15 cellular contexts compared by ENCODE assay signal in the genomic region with DNA sequence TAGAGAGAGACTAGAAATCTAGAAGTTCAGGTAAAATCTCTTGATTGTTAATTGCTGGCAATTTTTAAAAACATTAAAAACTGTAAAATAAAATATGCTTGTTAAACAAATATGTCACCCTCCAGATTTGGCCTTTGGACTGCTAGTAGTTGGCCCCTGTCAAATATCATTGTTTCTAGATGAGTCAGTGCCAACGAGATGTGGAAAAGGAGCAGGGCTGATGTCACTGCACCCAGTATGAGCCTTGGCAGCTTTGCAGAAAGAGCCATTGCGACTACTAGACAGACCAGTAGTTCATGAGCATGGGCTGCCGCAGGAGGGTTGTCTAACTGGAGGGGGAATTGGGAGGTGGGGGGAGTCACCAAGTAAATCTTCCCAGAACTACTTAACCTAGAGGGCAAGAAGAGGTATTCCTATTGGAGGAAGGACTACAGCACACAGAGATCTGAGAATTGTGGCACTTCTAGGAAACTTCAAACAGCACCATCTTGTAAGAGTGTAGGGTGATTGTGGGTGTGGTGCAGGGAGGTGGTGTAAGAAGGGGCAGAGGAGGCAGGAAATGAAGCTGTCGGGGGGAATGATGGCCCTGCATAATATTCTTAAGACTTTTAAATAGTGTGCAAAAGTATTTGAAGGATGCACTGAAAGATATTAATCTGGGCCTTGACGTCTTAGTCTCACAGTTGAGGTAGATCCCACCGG. TPM values are rescaled to one million over a fixed set of nuclear protein-coding genes. Genes with fewer than 3 reads are reported as not detected.
DNase-seq lines count a peak whose midpoint lies in the region; ATAC-seq and TF ChIP-seq lines count a peak whose summit lies in the region.
"Had no signal": no experiment of that assay in that cellular context is flagged by ENCODE, and none has a peak within 500 bp of the region (broad histone marks: within the 10 kb centered on the region; RNA-seq: fewer than 3 reads in every experiment).

No MANE protein-coding gene starts in this region.

- POLR2A ChIA-PET in activated CD4-positive, alpha-beta memory T cell treated with anti-CD3 and anti-CD28 coated beads, Interleukin-2, amount 10 ng/mL, durations not matched to agents 7 days and 5 days (lab: Charles Lee) = interaction anchor here (1.2 kb wide), 1 partner anchor 46 kb away, joined by 3 read pairs; a partner anchor contains a TSS
- POLR2A ChIA-PET in activated CD4-positive, alpha-beta memory T cell treated with anti-CD3 and anti-CD28 coated beads for 36 hours (lab: Charles Lee) = interaction anchor here (0.6 kb wide), 1 partner anchor 19 kb away, joined by 3 read pairs; no protein-coding TSS in a partner anchor

- H3K27ac ChIP-seq in gastrocnemius medialis = no peak overlapping the region
- H3K27ac ChIP-seq: spleen, VCaP had no signal

- ATAC-seq in GM19328 (IDR thresholded peaks at IDR 0.05; ENCODE audit: unreplicated experiment) = no peak
- no peak for ATAC-seq in gastrocnemius medialis
- no peak for ATAC-seq in HG02885 (IDR thresholded peaks at IDR 0.05; ENCODE audit: poor library complexity, unreplicated experiment)

- H3K4me3 Mint-ChIP-seq in activated CD4-positive, alpha-beta memory T cell treated with anti-CD3 and anti-CD28 coated beads, Interleukin-2, amount 10 ng/mL, durations not matched to agents 7 days and 5 days = no peak overlapping the region
- no peak overlapping the region for H3K4me3 Mint-ChIP-seq in activated CD4-positive, alpha-beta memory T cell treated with anti-CD3 and anti-CD28 coated beads for 36 hours
- H3K4me3 Mint-ChIP-seq: activated naive CD4-positive, alpha-beta T cell treated with anti-CD3 and anti-CD28 coated beads, Interleukin-2, amount 10 ng/mL, durations not matched to agents 7 days and 5 days; B cell; mesothelial cell of epicardium had no signal

- peaks cover 3% of the 10 kb centered on the region for H3K9me3 Mint-ChIP-seq in activated CD4-positive, alpha-beta memory T cell treated with anti-CD3 and anti-CD28 coated beads, Interleukin-2, amount 10 ng/mL, durations not matched to agents 7 days and 5 days
- H3K9me3 Mint-ChIP-seq in activated CD4-positive, alpha-beta memory T cell treated with anti-CD3 and anti-CD28 coated beads for 36 hours = peaks cover 3% of the 10 kb centered on the region

- H3K9me3 ChIP-seq in gastrocnemius medialis = no peaks in the 10 kb centered on the region

- in situ Hi-C loops in gastrocnemius medialis (cut with MboI; ENCODE audit: low sequenced_read_pairs in 4 of 4) = no loop called here

- no peaks in the 10 kb centered on the region for H3K27me3 ChIP-seq in gastrocnemius medialis
- H3K27me3 ChIP-seq: spleen had no signal

- intact Hi-C loops in activated CD4-positive, alpha-beta memory T cell treated with anti-CD3 and anti-CD28 coated beads for 36 hours (cut with micrococcal nuclease) = no loop called here
- intact Hi-C loops in gastrocnemius medialis (cut with DNase I; ENCODE audit: low total_unique reads) = no loop called here

- peaks cover 12% of the 10 kb centered on the region for H3K4me1 Mint-ChIP-seq in activated CD4-positive, alpha-beta memory T cell treated with anti-CD3 and anti-CD28 coated beads, Interleukin-2, amount 10 ng/mL, durations not matched to agents 7 days and 5 days
- H3K4me1 Mint-ChIP-seq in activated CD4-positive, alpha-beta memory T cell treated with anti-CD3 and anti-CD28 coated beads for 36 hours (ENCODE audit: low read depth) = peaks cover 4% of the 10 kb centered on the region
- H3K4me1 Mint-ChIP-seq: B cell, mesothelial cell of epicardium had no signal

- H3K4me3 ChIP-seq in cardiac fibroblast (replicated peaks in 1 of 2; ENCODE audit: low read depth in 2 of 2, low read length in 2 of 2) = no peak overlapping the region
- no peak overlapping the region for H3K4me3 ChIP-seq in retinal pigment epithelial cell (ENCODE audit: low read length)
- H3K4me3 ChIP-seq in gastrocnemius medialis = no peak overlapping the region
- H3K4me3 ChIP-seq: spleen had no signal

- no peak for DNase-seq in activated CD4-positive, alpha-beta memory T cell treated with anti-CD3 and anti-CD28 coated beads, Interleukin-2, amount 10 ng/mL, durations not matched to agents 7 days and 5 days
- DNase-seq in activated CD4-positive, alpha-beta memory T cell treated with anti-CD3 and anti-CD28 coated beads for 36 hours = no peak
- DNase-seq in NCI-H226 = peak; percentile 61
- peak; percentile 88 to 90 for DNase-seq in cardiac fibroblast (ENCODE audit: low read depth in 2 of 2)
- DNase-seq in retinal pigment epithelial cell (ENCODE audit: low read depth) = peak; percentile 68
- no peak for DNase-seq in gastrocnemius medialis
- DNase-seq: activated naive CD4-positive, alpha-beta T cell treated with anti-CD3 and anti-CD28 coated beads, Interleukin-2, amount 10 ng/mL, durations not matched to agents 7 days and 5 days; NCI-H1092 treated with DMSO at 0.1 percent for 48 hours; spleen; stimulated activated naive CD4-positive, alpha-beta T cell treated with Interleukin-2 at 50 U/mL for 16 hours had no signal

- TF ChIP-seq CTCF in cardiac fibroblast (IDR thresholded peaks at IDR 0.05; ENCODE audit: low read depth, low read length) (no peak), retinal pigment epithelial cell (conservative IDR thresholded peaks at IDR 0.05; ENCODE audit: low read depth, low read length) (no peak), gastrocnemius medialis (IDR thresholded peaks at IDR 0.05 in 4 of 5, conservative IDR thresholded peaks at IDR 0.05 in 1 of 5) (no peak)

- no peaks in the 10 kb centered on the region for H3K36me3 ChIP-seq in gastrocnemius medialis
- H3K36me3 ChIP-seq: spleen had no signal

- TF ChIP-seq POLR2A in gastrocnemius medialis (IDR thresholded peaks at IDR 0.05) = no peak

- peaks cover 5% of the 10 kb centered on the region for H3K36me3 Mint-ChIP-seq in activated CD4-positive, alpha-beta memory T cell treated with anti-CD3 and anti-CD28 coated beads, Interleukin-2, amount 10 ng/mL, durations not matched to agents 7 days and 5 days (ENCODE audit: low read depth)
- no peaks in the 10 kb centered on the region for H3K36me3 Mint-ChIP-seq in activated CD4-positive, alpha-beta memory T cell treated with anti-CD3 and anti-CD28 coated beads for 36 hours
- H3K36me3 Mint-ChIP-seq: mesothelial cell of epicardium had no signal

- no peaks in the 10 kb centered on the region for H3K4me1 ChIP-seq in gastrocnemius medialis
- H3K4me1 ChIP-seq: spleen had no signal

- CTCF ChIA-PET in activated CD4-positive, alpha-beta memory T cell treated with anti-CD3 and anti-CD28 coated beads, Interleukin-2, amount 10 ng/mL, durations not matched to agents 7 days and 5 days (lab: Charles Lee) = no interaction called here
- CTCF ChIA-PET in activated CD4-positive, alpha-beta memory T cell treated with anti-CD3 and anti-CD28 coated beads for 36 hours (lab: Charles Lee) = no interaction called here

- H3K27ac Mint-ChIP-seq in activated CD4-positive, alpha-beta memory T cell treated with anti-CD3 and anti-CD28 coated beads, Interleukin-2, amount 10 ng/mL, durations not matched to agents 7 days and 5 days = peak overlapping the region; percentile 28
- H3K27ac Mint-ChIP-seq in activated CD4-positive, alpha-beta memory T cell treated with anti-CD3 and anti-CD28 coated beads for 36 hours = no peak overlapping the region
- H3K27ac Mint-ChIP-seq: activated naive CD4-positive, alpha-beta T cell treated with anti-CD3 and anti-CD28 coated beads, Interleukin-2, amount 10 ng/mL, durations not matched to agents 7 days and 5 days; B cell; mesothelial cell of epicardium had no signal

- H3K27me3 Mint-ChIP-seq in activated CD4-positive, alpha-beta memory T cell treated with anti-CD3 and anti-CD28 coated beads, Interleukin-2, amount 10 ng/mL, durations not matched to agents 7 days and 5 days = peaks cover 21% of the 10 kb centered on the region
- peaks cover 4% of the 10 kb centered on the region for H3K27me3 Mint-ChIP-seq in activated CD4-positive, alpha-beta memory T cell treated with anti-CD3 and anti-CD28 coated beads for 36 hours
- H3K27me3 Mint-ChIP-seq: B cell had no signal

RNA-seq across cellular contexts. Expression of a gene that starts 7.1 kb away (rescaled TPM):
- 100 to 1,000 TPM; 248 to 270 TPM for total RNA-seq in activated CD4-positive, alpha-beta memory T cell treated with anti-CD3 and anti-CD28 coated beads, Interleukin-2, amount 10 ng/mL, durations not matched to agents 7 days and 5 days
- 100 to 1,000 TPM; 191 to 205 TPM for total RNA-seq in activated CD4-positive, alpha-beta memory T cell treated with anti-CD3 and anti-CD28 coated beads for 36 hours
- 1 to 10 TPM in 3 of 4 donors, under 1 TPM in 1; 0.32 to 5.3 (median 2.7) TPM for total RNA-seq in gastrocnemius medialis

RNA-seq across cellular contexts. Expression of a gene that starts 46.4 kb away (rescaled TPM):
- total RNA-seq in activated CD4-positive, alpha-beta memory T cell treated with anti-CD3 and anti-CD28 coated beads, Interleukin-2, amount 10 ng/mL, durations not matched to agents 7 days and 5 days = 10 to 100 TPM; 37.8 to 39.8 TPM
- total RNA-seq in activated CD4-positive, alpha-beta memory T cell treated with anti-CD3 and anti-CD28 coated beads for 36 hours = 10 to 100 TPM; 32.7 to 34.9 TPM
- total RNA-seq in gastrocnemius medialis = 1 to 10 TPM in 3 of 4 donors, under 1 TPM in 1; 0.78 to 4.6 (median 3.2) TPM

Comparison
In these comparisons a context has a peak if more than half of its experiments do, and no peak if none do; other contexts are left out.
1. DNase-seq: peak in NCI-H226 (single experiment), cardiac fibroblast (2 of 2) and retinal pigment epithelial cell (single experiment); none in activated CD4-positive, alpha-beta memory T cell treated with anti-CD3 and anti-CD28 coated beads, Interleukin-2, amount 10 ng/mL, durations not matched to agents 7 days and 5 days (single experiment), activated CD4-positive, alpha-beta memory T cell treated with anti-CD3 and anti-CD28 coated beads for 36 hours (single experiment) and gastrocnemius medialis (0 of 2).
2. RNA of a gene that starts 7.1 kb away (total RNA-seq): 248 to 270 TPM in activated CD4-positive, alpha-beta memory T cell treated with anti-CD3 and anti-CD28 coated beads, Interleukin-2, amount 10 ng/mL, durations not matched to agents 7 days and 5 days and 191 to 205 TPM in activated CD4-positive, alpha-beta memory T cell treated with anti-CD3 and anti-CD28 coated beads for 36 hours; 0.32 to 5.3 TPM in gastrocnemius medialis; every median in the first group is over 10 times any median in the second.
3. RNA of a gene that starts 46.4 kb away (total RNA-seq): 37.8 to 39.8 TPM in activated CD4-positive, alpha-beta memory T cell treated with anti-CD3 and anti-CD28 coated beads, Interleukin-2, amount 10 ng/mL, durations not matched to agents 7 days and 5 days and 32.7 to 34.9 TPM in activated CD4-positive, alpha-beta memory T cell treated with anti-CD3 and anti-CD28 coated beads for 36 hours; 0.78 to 4.6 TPM in gastrocnemius medialis; every median in the first group is over 4 times any median in the second.